8 cellular contexts compared by ENCODE assay signal in genomic region chr1:87131809-87132663, GRCh38.
A peak's percentile ranks its signal among the peaks of the same experiment; 100 is the strongest.
DNase-seq lines count a peak whose midpoint lies in the region; ATAC-seq and TF ChIP-seq lines count a peak whose summit lies in the region.

No MANE protein-coding gene starts in this region.

- DNase-seq in NK-92 treated with Interleukin-12 subunit alpha and Interleukin-12 subunit beta, amount 100 ng/mL, for 24 hours (lab: John Stamatoyannopoulos, UW), result peak; percentile 58
- DNase-seq in NK-92 (lab: John Stamatoyannopoulos, UW; ENCODE audit: unreplicated experiment) (no peak), NCI-H1930 (lab: John Stamatoyannopoulos, UW) (peak; percentile 37 to 64), WERI-Rb-1 (peak; percentile 74), T47D (ENCODE audit: low read depth in 1 of 2, low spot score in 1 of 2) (peak; percentile 69 to 73), immature natural killer cell (peak; percentile 62 to 64 (median 63))
- peak; percentile 54 to 67 for DNase-seq in stimulated activated CD4-positive, alpha-beta T cell treated with anti-CD3 and anti-CD28 coated beads, Interleukin-12 subunit alpha, Interleukin-12 subunit beta, amount 100 ng/mL, for 24 hours (ENCODE audit: low read depth in 2 of 2)

- peak; percentile 96 for ATAC-seq in HG02870 (IDR thresholded peaks at IDR 0.05; ENCODE audit: unreplicated experiment)

- H3K4me3 ChIP-seq in WERI-Rb-1 (ENCODE audit: low read depth, low read length), result peak overlapping the region; percentile 28

- H3K27ac ChIP-seq in WERI-Rb-1, result no peak overlapping the region

- H3K9me3 Mint-ChIP-seq in immature natural killer cell, result no peaks in the 10 kb centered on the region

- no peaks in the 10 kb centered on the region for H3K36me3 ChIP-seq in WERI-Rb-1

- peak overlapping the region; percentile 80 to 88 (median 85) for H3K4me3 Mint-ChIP-seq in immature natural killer cell

- in situ Hi-C loops in T47D (cut with HindIII; ENCODE audit: low pct_unique_long_range_greater_than_20kb, low sequenced_read_pairs), result no loop called here

- no peaks in the 10 kb centered on the region for H3K36me3 Mint-ChIP-seq in immature natural killer cell

- H3K9me3 ChIP-seq in WERI-Rb-1 (ENCODE audit: severe bottlenecking), result no peaks in the 10 kb centered on the region

- peak; percentile 94 for TF ChIP-seq CTCF in WERI-Rb-1 (IDR thresholded peaks at IDR 0.05; ENCODE audit: low read depth, low read length)

- peaks cover 2 to 18% (median 5%) of the 10 kb centered on the region in 3 donors for H3K27me3 Mint-ChIP-seq in immature natural killer cell (ENCODE audit: low read depth in 3 of 3)

- H3K27me3 ChIP-seq in WERI-Rb-1 (ENCODE audit: insufficient read depth, low read depth, severe bottlenecking), result no peaks in the 10 kb centered on the region

- H3K27ac Mint-ChIP-seq in immature natural killer cell, result no peak overlapping the region

- H3K4me1 Mint-ChIP-seq in immature natural killer cell, result peaks cover 13 to 18% of the 10 kb centered on the region in 2 donors
